In the genomic region with DNA sequence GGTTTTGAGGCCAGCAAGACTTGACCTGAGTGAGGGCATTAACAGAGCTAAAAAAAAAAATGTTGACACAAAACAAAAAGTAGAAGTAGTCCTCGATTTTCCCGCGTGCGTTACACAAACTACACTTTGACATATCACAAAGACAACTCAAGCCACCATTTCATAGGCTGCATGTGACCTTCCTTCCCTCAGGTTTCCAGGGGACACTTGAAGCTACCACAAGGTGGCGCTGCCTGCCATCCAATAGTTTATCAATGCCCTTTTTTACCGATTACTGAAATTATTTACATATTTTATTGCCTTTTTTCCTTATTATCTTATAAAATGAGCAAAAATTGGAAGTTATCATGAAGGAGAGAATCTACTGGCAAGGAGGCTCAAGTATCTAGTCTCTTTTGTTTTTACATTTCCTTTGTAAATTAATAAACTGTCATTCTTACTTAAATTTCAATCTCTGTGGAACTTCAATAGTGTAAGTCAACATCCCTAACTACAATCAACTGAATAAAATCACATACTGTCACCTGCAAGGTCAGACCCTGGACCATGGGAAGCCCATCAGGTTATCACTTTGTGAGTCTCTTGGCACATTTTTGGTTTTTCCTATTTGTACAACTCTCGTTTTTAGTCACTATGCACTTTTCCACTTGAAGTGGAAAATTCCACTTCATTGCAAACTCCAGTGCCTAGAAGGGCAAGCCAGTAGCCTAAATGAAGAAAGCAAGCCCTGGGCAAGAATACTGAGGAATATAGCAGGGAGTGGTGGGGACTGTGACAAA, we compare ENCODE assay signal across 8 cellular contexts.
DNase-seq lines count a peak whose midpoint lies in the region; ATAC-seq and TF ChIP-seq lines count a peak whose summit lies in the region.

No MANE protein-coding gene starts in this region.

- intact Hi-C loops in Right ventricle myocardium inferior (cut with DNase I) (loop anchor here (1.0 to 10.0 kb wide), 2 partner anchors 100 to 200 kb away; a partner anchor contains a TSS), cardiac septum (cut with DNase I) (loop anchor here (2.0 kb wide), 1 partner anchor 100 kb away; no protein-coding TSS in a partner anchor), IMR-90 (cut with micrococcal nuclease) (loop anchor here (1.0 to 10.0 kb wide), 3 partner anchors 98 to 420 kb away; no protein-coding TSS in a partner anchor), PC-3 (cut with micrococcal nuclease) (loop anchor here (1.0 to 10.0 kb wide), 6 partner anchors 42 to 290 kb away; no protein-coding TSS in a partner anchor), esophagus squamous epithelium (cut with DNase I) (loop anchor here (10.0 kb wide), 1 partner anchor 200 kb away; a partner anchor contains a TSS)

- no peak overlapping the region for H3K4ac ChIP-seq in IMR-90 (ENCODE audit: low read depth, low read length)

- no peak overlapping the region for H2BK120ac ChIP-seq in IMR-90 (ENCODE audit: low read depth, low read length)

- peaks cover 4% of the 10 kb centered on the region; the same call in 1 of the 2 replicates for H3K27me3 ChIP-seq in IMR-90 (ENCODE audit: control insufficient read depth, insufficient read depth, low read length)
- no peaks in the 10 kb centered on the region for H3K27me3 ChIP-seq in PC-3 (ENCODE audit: low read length)
- no peaks in the 10 kb centered on the region for H3K27me3 ChIP-seq in esophagus squamous epithelium
- no peaks in the 10 kb centered on the region for H3K27me3 ChIP-seq in neural progenitor cell

- H4K8ac ChIP-seq in IMR-90 (ENCODE audit: low read depth in 2 of 2, low read length in 2 of 2): no peak overlapping the region

- no peak overlapping the region for H3K18ac ChIP-seq in IMR-90 (ENCODE audit: low read depth, low read length)

- H2BK5ac ChIP-seq in IMR-90 (ENCODE audit: low read depth, low read length, poor library complexity, severe bottlenecking): no peak overlapping the region

- no peaks in the 10 kb centered on the region for H3K79me1 ChIP-seq in IMR-90 (ENCODE audit: low read depth in 1 of 2, low read length in 2 of 2)

- BruUV-seq in IMR-90 (replicated peaks; lab: Mats Ljungman, UMichigan) (no TSS peak), PC-3 (replicated peaks; lab: Mats Ljungman, UMichigan) (no TSS peak)

- no peak overlapping the region for H4K5ac ChIP-seq in IMR-90 (ENCODE audit: low read depth, low read length)

- peaks cover 5% of the 10 kb centered on the region for H3K4me1 Mint-ChIP-seq in neural progenitor cell

- H3F3A ChIP-seq in PC-3 (ENCODE audit: low read length, unreplicated experiment): no peaks in the 10 kb centered on the region
- H3F3A ChIP-seq in neural progenitor cell (ENCODE audit: low read depth): peaks cover 4% of the 10 kb centered on the region

- no peak for DNase-seq in Right ventricle myocardium inferior (ENCODE audit: missing footprints)
- no peak for DNase-seq in cardiac septum (ENCODE audit: low spot score)
- DNase-seq in IMR-90: peak; percentile 50
- DNase-seq in PC-3: peak; percentile 75
- peak; percentile 61 for DNase-seq in activated T-cell treated with anti-CD3 and anti-CD28 coated beads for 48 hours (ENCODE audit: low read depth)
- no peak for DNase-seq in esophagus squamous epithelium (lab: John Stamatoyannopoulos, UW)
- DNase-seq in neural progenitor cell (ENCODE audit: low spot score): peak; percentile 85
- peak in 42 of 49 donors; percentile 0 to 71 (median 31) for DNase-seq in substantia nigra (lab: John Stamatoyannopoulos, UW)

- H3K27ac ChIP-seq in IMR-90 (ENCODE audit: insufficient read depth, low read length) (no peak overlapping the region), PC-3 (ENCODE audit: low read length) (no peak overlapping the region), esophagus squamous epithelium (no peak overlapping the region), neural progenitor cell (no peak overlapping the region), substantia nigra (ENCODE audit: low read depth, low read length, poor library complexity, severe bottlenecking) (no peak overlapping the region)

- H3K36me3 ChIP-seq in IMR-90 (ENCODE audit: control insufficient read depth, insufficient read depth, low read length) (no peaks in the 10 kb centered on the region), PC-3 (ENCODE audit: low read depth, low read length) (no peaks in the 10 kb centered on the region), esophagus squamous epithelium (no peaks in the 10 kb centered on the region), neural progenitor cell (no peaks in the 10 kb centered on the region)

- POLR2A ChIA-PET in IMR-90 (lab: Charles Lee; ENCODE audit: unreplicated experiment): interaction anchor here (0.6 kb wide), 1 partner anchor 25 kb away, joined by 3 read pairs; no protein-coding TSS in a partner anchor
- POLR2A ChIA-PET in PC-3 (lab: Charles Lee; ENCODE audit: unreplicated experiment): no interaction called here

- H3K14ac ChIP-seq in IMR-90 (replicated peaks; ENCODE audit: low read depth, low read length): no peak overlapping the region

- TF ChIP-seq RAD21 in IMR-90 (IDR thresholded peaks at IDR 0.05; ENCODE audit: low read length): peak; percentile 73

- H3K9ac ChIP-seq in IMR-90 (ENCODE audit: low read depth, low read length) (no peak overlapping the region), PC-3 (ENCODE audit: low read length) (no peak overlapping the region), neural progenitor cell (no peak overlapping the region)

- H3K9me2 ChIP-seq in PC-3 (replicated peaks; ENCODE audit: low read length): no peaks in the 10 kb centered on the region

- no peak for TF ChIP-seq POLR2A in IMR-90 (IDR thresholded peaks at IDR 0.05; ENCODE audit: low read depth, low read length)
- no peak for TF ChIP-seq POLR2A in esophagus squamous epithelium (IDR thresholded peaks at IDR 0.05)

- H3K9me3 ChIP-seq in IMR-90 (ENCODE audit: control insufficient read depth, insufficient read depth, low read length) (no peaks in the 10 kb centered on the region), PC-3 (ENCODE audit: low read length) (no peaks in the 10 kb centered on the region), esophagus squamous epithelium (no peaks in the 10 kb centered on the region), neural progenitor cell (ENCODE audit: low read depth) (no peaks in the 10 kb centered on the region)

- WGBS in IMR-90 (ENCODE audit: extremely low coverage in 2 of 2, insufficient read length in 1 of 2), 2 experiments: no CpG with 5 or more reads among the region's 7 CpGs
- 2 to 5% methylated on average over 7 of the region's 7 CpGs for WGBS in esophagus squamous epithelium, 2 donors

- no peak overlapping the region for H2AK9ac ChIP-seq in IMR-90 (replicated peaks; ENCODE audit: low read depth, low read length, poor library complexity)

- no peak overlapping the region for H2BK20ac ChIP-seq in IMR-90 (ENCODE audit: low read depth, low read length)

- peaks cover 3% of the 10 kb centered on the region for H3K27me3 Mint-ChIP-seq in neural progenitor cell (ENCODE audit: insufficient read depth, low read depth)

- TF ChIP-seq CTCF in IMR-90 (conservative IDR thresholded peaks at IDR 0.05; ENCODE audit: low read depth, low read length) (peak; percentile 89), PC-3 (conservative IDR thresholded peaks at IDR 0.05; ENCODE audit: low read depth, low read length) (peak; percentile 94), esophagus squamous epithelium (IDR thresholded peaks at IDR 0.05) (peak; percentile 78 to 91 (median 86)), neural progenitor cell (IDR thresholded peaks at IDR 0.05) (peak; percentile 99)

- H2AK5ac ChIP-seq in IMR-90 (ENCODE audit: low read depth, low read length): no peak overlapping the region

- no peak overlapping the region for H3K56ac ChIP-seq in IMR-90 (ENCODE audit: extremely low read depth, insufficient read depth, low read length)

- ATAC-seq in Right ventricle myocardium inferior (peak; percentile 50), IMR-90 (ENCODE audit: low read depth) (peak; percentile 42; the same call in 1 of the 2 replicates), PC-3 (peak; percentile 49)

- CTCF ChIA-PET in IMR-90 (lab: Yijun Ruan, JAX): interaction anchor here (0.6 to 1.1 kb wide), 8 partner anchors 10 to 1542 kb away, joined by 3 to 6 read pairs (median 3); no protein-coding TSS in a partner anchor
- CTCF ChIA-PET in PC-3 (lab: Charles Lee): interaction anchor here (0.6 to 1.0 kb wide), 2 partner anchors 34 to 187 kb away, joined by 3 read pairs; no protein-coding TSS in a partner anchor

- dilution Hi-C loops in IMR-90 (cut with HindIII; ENCODE audit: low sequenced_read_pairs, unreplicated experiment): no loop called here

- no peak overlapping the region for H3K23ac ChIP-seq in IMR-90 (ENCODE audit: low read depth, low read length)

- no peak overlapping the region for H2BK15ac ChIP-seq in IMR-90 (ENCODE audit: low read depth, low read length)

- no peak overlapping the region for H4K91ac ChIP-seq in IMR-90 (ENCODE audit: insufficient read depth, low read depth, low read length)

- H4K20me1 ChIP-seq in IMR-90 (ENCODE audit: insufficient read depth, low read length) (no peaks in the 10 kb centered on the region), PC-3 (ENCODE audit: low read length) (no peaks in the 10 kb centered on the region), neural progenitor cell (ENCODE audit: low read depth) (no peaks in the 10 kb centered on the region)

- in situ Hi-C loops in IMR-90 (cut with MboI; ENCODE audit: low sequenced_read_pairs): no loop called here

- H3K4me2 ChIP-seq in IMR-90 (ENCODE audit: low read depth, low read length) (no peak overlapping the region), PC-3 (ENCODE audit: low read length) (no peak overlapping the region), neural progenitor cell (no peak overlapping the region)

- no peak overlapping the region for H3K27ac Mint-ChIP-seq in neural progenitor cell

- no peaks in the 10 kb centered on the region for H3K9me1 ChIP-seq in IMR-90 (ENCODE audit: insufficient read depth, low read length)

- H3K79me2 ChIP-seq in PC-3 (ENCODE audit: low read length) (no peaks in the 10 kb centered on the region), neural progenitor cell (ENCODE audit: low read depth) (no peaks in the 10 kb centered on the region)

- H2AFZ ChIP-seq in IMR-90 (replicated peaks; ENCODE audit: low read length, poor library complexity): no peak overlapping the region
- peak overlapping the region; percentile 63 for H2AFZ ChIP-seq in PC-3 (ENCODE audit: low read length)
- H2AFZ ChIP-seq in neural progenitor cell (replicated peaks): peak overlapping the region; percentile 60

- no peak overlapping the region for H3K4me3 ChIP-seq in IMR-90 (ENCODE audit: insufficient read depth, low read depth, low read length)
- no peak overlapping the region for H3K4me3 ChIP-seq in PC-3 (ENCODE audit: low read length)
- no peak overlapping the region for H3K4me3 ChIP-seq in esophagus squamous epithelium
- H3K4me3 ChIP-seq in neural progenitor cell: no peak overlapping the region

- H3K36me3 Mint-ChIP-seq in neural progenitor cell: no peaks in the 10 kb centered on the region

- H3K9me3 Mint-ChIP-seq in neural progenitor cell: no peaks in the 10 kb centered on the region

- H3K4me1 ChIP-seq in IMR-90 (ENCODE audit: control insufficient read depth, insufficient read depth, low read length) (no peaks in the 10 kb centered on the region; the same call in 1 of the 2 replicates), PC-3 (ENCODE audit: insufficient read depth, low read length) (peaks cover 7% of the 10 kb centered on the region; the same call in 1 of the 2 replicates), esophagus squamous epithelium (peaks cover 0 to 19% (median 0%) of the 10 kb centered on the region in 3 donors), neural progenitor cell (peaks cover 2% of the 10 kb centered on the region)

- no peak overlapping the region for H3K4me3 Mint-ChIP-seq in neural progenitor cell

Comparison
In these comparisons a context has a peak if more than half of its experiments do, and no peak if none do; other contexts are left out.
1. DNase-seq: peak in IMR-90 (single experiment), PC-3 (single experiment), activated T-cell treated with anti-CD3 and anti-CD28 coated beads for 48 hours (single experiment), neural progenitor cell (single experiment) and substantia nigra (42 of 49); none in Right ventricle myocardium inferior (single experiment), cardiac septum (single experiment) and esophagus squamous epithelium (single experiment).
2. Peak in every context shown above with its lines, with median percentiles within 50 percentile points of each other: ATAC-seq and CTCF ChIP-seq.